ENCODE assay signal across 31 cellular contexts in genomic region chr2:20171445-20171977, GRCh38. TPM values are rescaled to one million over a fixed set of nuclear protein-coding genes. Genes with fewer than 3 reads are reported as not detected.
DNase-seq lines count a peak whose midpoint lies in the region; ATAC-seq, FAIRE-seq and TF ChIP-seq lines count a peak whose summit lies in the region.
"Had no signal": no experiment of that assay in that cellular context is flagged by ENCODE, and none has a peak within 500 bp of the region (broad histone marks: within the 10 kb centered on the region; RNA-seq: fewer than 3 reads in every experiment).

No MANE protein-coding gene starts in this region.

- TF ChIP-seq CTCF in WERI-Rb-1 (IDR thresholded peaks at IDR 0.05; ENCODE audit: low read depth, low read length) = no peak
- TF ChIP-seq CTCF in prostate gland (IDR thresholded peaks at IDR 0.05) = no peak

- no peaks in the 10 kb centered on the region for H3K27me3 ChIP-seq in WERI-Rb-1 (ENCODE audit: insufficient read depth, low read depth, severe bottlenecking)
- no peaks in the 10 kb centered on the region for H3K27me3 ChIP-seq in prostate gland (replicated peaks; ENCODE audit: insufficient read depth)
- no peaks in the 10 kb centered on the region for H3K27me3 ChIP-seq in naive thymus-derived CD4-positive, alpha-beta T cell (ENCODE audit: control insufficient read depth in 2 of 2, insufficient read depth in 2 of 2, low read length in 2 of 2)
- H3K27me3 ChIP-seq: brain microvascular endothelial cell, left lung, neutrophil had no signal

- no peak for TF ChIP-seq POLR2A in GM12891 (IDR thresholded peaks at IDR 0.05; ENCODE audit: low read depth, low read length)
- TF ChIP-seq POLR2A in prostate gland (IDR thresholded peaks at IDR 0.05) = no peak

- no peaks in the 10 kb centered on the region for H3K9me3 ChIP-seq in WERI-Rb-1 (ENCODE audit: severe bottlenecking)
- H3K9me3 ChIP-seq in prostate gland = no peaks in the 10 kb centered on the region
- no peaks in the 10 kb centered on the region for H3K9me3 ChIP-seq in naive thymus-derived CD4-positive, alpha-beta T cell (ENCODE audit: control insufficient read depth in 2 of 3, low read length in 3 of 3)
- H3K9me3 ChIP-seq: A549, left lung, neutrophil, psoas muscle had no signal

- H3K36me3 ChIP-seq in WERI-Rb-1 = no peaks in the 10 kb centered on the region
- no peaks in the 10 kb centered on the region for H3K36me3 ChIP-seq in prostate gland
- no peaks in the 10 kb centered on the region for H3K36me3 ChIP-seq in naive thymus-derived CD4-positive, alpha-beta T cell (ENCODE audit: control insufficient read depth in 2 of 3, insufficient read depth in 3 of 3, low read length in 3 of 3)
- H3K36me3 ChIP-seq: brain microvascular endothelial cell, left lung, neutrophil had no signal

- POLR2A ChIA-PET in naive thymus-derived CD4-positive, alpha-beta T cell (lab: Charles Lee) = no interaction called here

- intact Hi-C loops in prostate gland (cut with DNase I) = no loop called here
- intact Hi-C loops in naive thymus-derived CD4-positive, alpha-beta T cell (cut with micrococcal nuclease) = no loop called here

- WGBS in prostate gland = 90% methylated on average over 3 of the region's 3 CpGs

- no peaks in the 10 kb centered on the region for H3K36me3 Mint-ChIP-seq in naive thymus-derived CD4-positive, alpha-beta T cell
- H3K36me3 Mint-ChIP-seq: activated naive CD4-positive, alpha-beta T cell treated with anti-CD3 and anti-CD28 coated beads, Interleukin-2, amount 50 U/mL, for 72 hours; stimulated activated memory B cell treated with anti-CD40 and anti-IgM and Interleukin-4, amounts not matched to agents 10 μg/mL and 1 μg/mL and 100 μg/mL, for 72 hours had no signal

- H3K27me3 Mint-ChIP-seq in naive thymus-derived CD4-positive, alpha-beta T cell = peaks cover 0 to 9% (median 4%) of the 10 kb centered on the region in 5 donors

- no peaks in the 10 kb centered on the region for H3K4me1 Mint-ChIP-seq in naive thymus-derived CD4-positive, alpha-beta T cell
- H3K4me1 Mint-ChIP-seq: stimulated activated memory B cell treated with anti-CD40 and anti-IgM and Interleukin-4, amounts not matched to agents 10 μg/mL and 1 μg/mL and 100 μg/mL, for 72 hours had no signal

- H3K4me3 Mint-ChIP-seq in naive thymus-derived CD4-positive, alpha-beta T cell = no peak overlapping the region
- H3K4me3 Mint-ChIP-seq: CD4-positive, alpha-beta T cell; stimulated activated memory B cell treated with anti-CD40 and anti-IgM and Interleukin-4, amounts not matched to agents 10 μg/mL and 1 μg/mL and 100 μg/mL, for 72 hours had no signal

- H3K4me1 ChIP-seq in prostate gland (replicated peaks) = peaks cover 5% of the 10 kb centered on the region
- no peaks in the 10 kb centered on the region for H3K4me1 ChIP-seq in naive thymus-derived CD4-positive, alpha-beta T cell (ENCODE audit: control insufficient read depth in 2 of 2, insufficient read depth in 2 of 2, low read length in 2 of 2)
- H3K4me1 ChIP-seq: left lung, psoas muscle had no signal

- ATAC-seq in naive thymus-derived CD4-positive, alpha-beta T cell = no peak
- ATAC-seq in GM21423 (IDR thresholded peaks at IDR 0.05; ENCODE audit: unreplicated experiment) = no peak
- ATAC-seq: A549; activated naive CD4-positive, alpha-beta T cell treated with anti-CD3 and anti-CD28 coated beads, Interleukin-2, amount 50 U/mL, for 72 hours; Panc1; psoas muscle; stimulated activated memory B cell treated with anti-CD40 and anti-IgM and Interleukin-4, amounts not matched to agents 10 μg/mL and 1 μg/mL and 100 μg/mL, for 72 hours had no signal

- peak overlapping the region; percentile 25; the same call in 1 of the 2 replicates for H3K27ac ChIP-seq in WERI-Rb-1
- H3K27ac ChIP-seq in prostate gland = peak overlapping the region; percentile 48 to 49
- H3K27ac ChIP-seq in naive thymus-derived CD4-positive, alpha-beta T cell (ENCODE audit: low read depth, low read length) = no peak overlapping the region
- H3K27ac ChIP-seq: brain microvascular endothelial cell, neutrophil, psoas muscle had no signal

- H3K9me3 Mint-ChIP-seq in naive thymus-derived CD4-positive, alpha-beta T cell = no peaks in the 10 kb centered on the region
- H3K9me3 Mint-ChIP-seq: activated naive CD4-positive, alpha-beta T cell treated with anti-CD3 and anti-CD28 coated beads, Interleukin-2, amount 50 U/mL, for 72 hours; activated T-helper 2 cell treated with anti-CD3 and anti-CD28 coated beads, Interferon-gamma antibody, Interleukin-2, Interleukin-4, amounts not matched to agents 10 μg/mL and 5 μg/mL and 100 μg/mL, durations not matched to agents 14 hours and 24 hours and 36 hours; CD4-positive, alpha-beta T cell; stimulated activated memory B cell treated with anti-CD40 and anti-IgM and Interleukin-4, amounts not matched to agents 10 μg/mL and 1 μg/mL and 100 μg/mL, for 72 hours had no signal

- CTCF ChIA-PET in naive thymus-derived CD4-positive, alpha-beta T cell (lab: Charles Lee) = no interaction called here

- peak; percentile 47 for FAIRE-seq in GM12891 (lab: Jason Lieb, UNC)
- FAIRE-seq: A549, endothelial cell of umbilical vein had no signal

- DNase-seq in GM12891 (ENCODE audit: insufficient read length, low spot score) (no peak), WERI-Rb-1 (peak; percentile 85), islet precursor cell (peak; percentile 42), prostate gland (ENCODE audit: low spot score) (no peak), kidney tubule cell (ENCODE audit: low spot score) (no peak)
- no peak for DNase-seq in activated CD4-positive, CD25-positive, alpha-beta regulatory T cell (lab: John Stamatoyannopoulos, UW)
- DNase-seq in naive thymus-derived CD4-positive, alpha-beta T cell = no peak
- DNase-seq: activated CD4-positive, alpha-beta T cell treated with anti-CD3 and anti-CD28 coated beads for 48 hours; AML-193; amygdala; brain microvascular endothelial cell; CD4-positive, alpha-beta T cell; HCEC 1CT; hypothalamus; IMR-90; mesendoderm; NCI-H1436 treated with DMSO at 0.1 percent for 48 hours; NCI-H446; NCI-H774; psoas muscle; SIG-M5; T-helper 9 cell had no signal

- H3K27ac Mint-ChIP-seq in naive thymus-derived CD4-positive, alpha-beta T cell = no peak overlapping the region
- H3K27ac Mint-ChIP-seq: activated naive CD4-positive, alpha-beta T cell treated with anti-CD3 and anti-CD28 coated beads, Interleukin-2, amount 50 U/mL, for 72 hours; activated T-helper 2 cell treated with anti-CD3 and anti-CD28 coated beads, Interferon-gamma antibody, Interleukin-2, Interleukin-4, amounts not matched to agents 10 μg/mL and 5 μg/mL and 100 μg/mL, durations not matched to agents 14 hours and 24 hours and 36 hours; CD4-positive, alpha-beta T cell; stimulated activated memory B cell treated with anti-CD40 and anti-IgM and Interleukin-4, amounts not matched to agents 10 μg/mL and 1 μg/mL and 100 μg/mL, for 72 hours had no signal

- H3K4me3 ChIP-seq in WERI-Rb-1 (ENCODE audit: low read depth, low read length) = no peak overlapping the region
- no peak overlapping the region for H3K4me3 ChIP-seq in prostate gland
- no peak overlapping the region for H3K4me3 ChIP-seq in naive thymus-derived CD4-positive, alpha-beta T cell (ENCODE audit: low read length)
- H3K4me3 ChIP-seq: A549, left lung, psoas muscle had no signal

TF ChIP-seq in GM12891, 5 proteins besides CTCF, POLR2A, EP300 and RAD21:
- TF ChIP-seq POLR2AphosphoS5 (IDR thresholded peaks at IDR 0.05; ENCODE audit: low read depth, low read length) (no peak), PAX5 (IDR thresholded peaks at IDR 0.05; ENCODE audit: insufficient read depth, low read length, severe bottlenecking) (no peak), POU2F2 (IDR thresholded peaks at IDR 0.05; ENCODE audit: low read depth, low read length) (no peak), SPI1 (IDR thresholded peaks at IDR 0.05; ENCODE audit: low read depth, low read length) (no peak), TAF1 (IDR thresholded peaks at IDR 0.05; ENCODE audit: low read depth, low read length) (no peak)
TF ChIP-seq in GM12891: peak in this region for 0.

RNA-seq across cellular contexts. Expression of gene SDC1, which starts 53.4 kb away (rescaled TPM):
- polyA plus RNA-seq in GM12891 (2012; ENCODE audit: low read depth, missing spikeins) = 25.5 TPM
- 100 to 1,000 TPM; 103 to 167 TPM for total RNA-seq in prostate gland
- total RNA-seq in naive thymus-derived CD4-positive, alpha-beta T cell = under 1 TPM in 3 of 5 experiments, not detected in 2; 0.12 to 0.37 (median 0.22) TPM
- not detected for polyA plus RNA-seq in naive thymus-derived CD4-positive, alpha-beta T cell
- total RNA-seq: CD4-positive, alpha-beta T cell had no signal

Comparison
In these comparisons a context has a peak if more than half of its experiments do, and no peak if none do; other contexts are left out.
1. DNase-seq: peak in WERI-Rb-1 (single experiment) and islet precursor cell (single experiment); none in GM12891 (single experiment), prostate gland (single experiment), activated CD4-positive, CD25-positive, alpha-beta regulatory T cell (0 of 4), kidney tubule cell (single experiment) and naive thymus-derived CD4-positive, alpha-beta T cell (0 of 9).
2. RNA of gene SDC1, which starts 53.4 kb away (total RNA-seq): 103 to 167 TPM in prostate gland; 0.12 to 0.37 TPM in naive thymus-derived CD4-positive, alpha-beta T cell; every median in the first group is over 10 times any median in the second.